ENCODE assay signal across 8 cellular contexts in genomic region chr19:50723069-50723468, GRCh38. TPM values are rescaled to one million over a fixed set of nuclear protein-coding genes. Genes with fewer than 3 reads are reported as not detected.
DNase-seq lines count a peak whose midpoint lies in the region; ATAC-seq, FAIRE-seq and TF ChIP-seq lines count a peak whose summit lies in the region.

TSS of gene CLEC11A (plus strand) at chr19:50723364. CDS start at chr19:50723526, 162 bp downstream.

- intact Hi-C loops in lower leg skin (cut with DNase I; ENCODE audit: low total_unique reads) = no loop called here
- intact Hi-C loops in transverse colon (cut with DNase I; ENCODE audit: low total_unique reads) = no loop called here

- no peak for ATAC-seq in foreskin keratinocyte

- TF ChIP-seq CTCF in AG09309 (IDR thresholded peaks at IDR 0.05; ENCODE audit: control insufficient read depth, insufficient read depth, low read depth, low read length, missing control alignments) (no peak), bronchial epithelial cell (IDR thresholded peaks at IDR 0.05; ENCODE audit: insufficient read depth, low read length, severe bottlenecking) (no peak), lower leg skin (IDR thresholded peaks at IDR 0.05) (no peak), transverse colon (IDR thresholded peaks at IDR 0.05) (no peak), foreskin keratinocyte (conservative IDR thresholded peaks at IDR 0.05) (no peak)

- no peak for FAIRE-seq in bronchial epithelial cell (lab: Jason Lieb, UNC)

- WGBS in lower leg skin, 2 donors = 16 to 29% methylated on average over 15 of the region's 15 CpGs
- 22 to 23% methylated on average over 8 to 15 of the region's 15 CpGs for WGBS in transverse colon (ENCODE audit: low coverage in 1 of 2), 2 donors

- H3K4me3 ChIP-seq in AG09309 (ENCODE audit: control insufficient read depth, low read depth, low read length) (peak within 1 kb of the TSS; percentile 88), bronchial epithelial cell (ENCODE audit: low read depth, low read length) (peak within 1 kb of the TSS; percentile 46), lower leg skin (ENCODE audit: low read depth, poor library complexity, severe bottlenecking) (peak within 1 kb of the TSS; percentile 38), transverse colon (peak within 1 kb of the TSS; percentile 26 to 54 (median 44))

- TF ChIP-seq EP300 in transverse colon (IDR thresholded peaks at IDR 0.05; ENCODE audit: low read depth) = no peak

- H3K4me1 ChIP-seq in transverse colon (peaks cover 6 to 35% (median 28%) of the 10 kb centered on the region in 4 donors), foreskin keratinocyte (peaks cover 6% of the 10 kb centered on the region)

- H3K27ac ChIP-seq in transverse colon = peak within 1 kb of the TSS; percentile 65 to 83 (median 72)
- H3K27ac ChIP-seq in foreskin keratinocyte = no peak within 1 kb of the TSS

- DNase-seq in AG09309 (ENCODE audit: low read depth) = peak; percentile 44
- DNase-seq in LHCN-M2 (ENCODE audit: low read depth) = peak; percentile 72
- no peak for DNase-seq in bronchial epithelial cell (ENCODE audit: low read depth)
- DNase-seq in lower leg skin (ENCODE audit: low spot score in 2 of 2) = peak; percentile 56 to 93
- peak; percentile 38 for DNase-seq in transverse colon
- no peak for DNase-seq in NCI-H2107 treated with DMSO at 0.1 percent for 48 hours (lab: John Stamatoyannopoulos, UW; ENCODE audit: unreplicated experiment)
- no peak for DNase-seq in NCI-H82 (lab: John Stamatoyannopoulos, UW)
- DNase-seq in foreskin keratinocyte = no peak

- H3K36me3 ChIP-seq in bronchial epithelial cell (ENCODE audit: control insufficient read depth, insufficient read depth, low read length) (no peaks in the 10 kb centered on the region), transverse colon (no peaks in the 10 kb centered on the region)

- in situ Hi-C loops in transverse colon (cut with MboI; ENCODE audit: low pct_ligation_motif_present in 1 of 4, low pct_unique_long_range_greater_than_20kb in 1 of 4, low sequenced_read_pairs in 3 of 4) = no loop called here

- TF ChIP-seq POLR2A in lower leg skin (IDR thresholded peaks at IDR 0.05) (no peak), transverse colon (IDR thresholded peaks at IDR 0.05) (no peak)

- no peaks in the 10 kb centered on the region for H3K9me3 ChIP-seq in transverse colon

- H3K27me3 ChIP-seq in bronchial epithelial cell (ENCODE audit: control insufficient read depth, insufficient read depth, low read length) (peaks cover 4% of the 10 kb centered on the region), transverse colon (peaks cover 61% of the 10 kb centered on the region), foreskin keratinocyte (peaks cover 32% of the 10 kb centered on the region)

RNA-seq across cellular contexts. Expression of gene CLEC11A, which starts in this region (rescaled TPM):
- total RNA-seq in LHCN-M2 (2014; rRNA removed) = 129 and 189 TPM in 2 replicates
- 118 TPM for polyA plus RNA-seq in LHCN-M2 (2012)
- 0.26 TPM in 2 replicates for total RNA-seq in bronchial epithelial cell
- total RNA-seq in lower leg skin = 10 to 100 TPM in 2 of 4 donors, 1 to 10 TPM in 2; 9.5 to 19.2 (median 11.9) TPM
- total RNA-seq in transverse colon = 10 to 100 TPM in 1 of 4 donors, 1 to 10 TPM in 3; 2.6 to 11.2 (median 5.1) TPM
- 1.7 and 2.1 TPM in 2 replicates for total RNA-seq in foreskin keratinocyte
- 3.0 and 4.9 TPM in 2 replicates for polyA plus RNA-seq in foreskin keratinocyte

Comparison
In these comparisons a context has a peak if more than half of its experiments do, and no peak if none do; other contexts are left out.
1. DNase-seq: peak in AG09309 (single experiment), LHCN-M2 (single experiment), lower leg skin (2 of 2) and transverse colon (single experiment); none in bronchial epithelial cell (single experiment), NCI-H2107 treated with DMSO at 0.1 percent for 48 hours (single experiment), NCI-H82 (single experiment) and foreskin keratinocyte (0 of 2).
2. H3K4me3 ChIP-seq: peak in every context shown above with its lines; median percentile 88 in AG09309; 46 in bronchial epithelial cell; 44 in transverse colon; 38 in lower leg skin.